Comparison of ENCODE assay signal across 9 cellular contexts in genomic region chr17:62869885-62870580, GRCh38.
DNase-seq lines count a peak whose midpoint lies in the region; ATAC-seq and TF ChIP-seq lines count a peak whose summit lies in the region.
"Had no signal": no experiment of that assay in that cellular context is flagged by ENCODE, and none has a peak within 500 bp of the region (broad histone marks: within the 10 kb centered on the region; RNA-seq: fewer than 3 reads in every experiment).

No MANE protein-coding gene starts in this region.

- peak overlapping the region; percentile 97 for H3K27ac Mint-ChIP-seq in glutamatergic neuron (ENCODE audit: unreplicated experiment)
- no peak overlapping the region for H3K27ac Mint-ChIP-seq in activated naive CD8-positive, alpha-beta T cell treated with anti-CD3 and anti-CD28 coated beads, Interleukin-2, amount 50 U/mL, for 24 hours

- peak; percentile 13 for DNase-seq in A172 (ENCODE audit: low spot score)
- peak; percentile 67 for DNase-seq in HFF-Myc (ENCODE audit: extremely low read depth, low read depth)
- DNase-seq in SK-N-DZ (ENCODE audit: low spot score) = peak; percentile 66
- DNase-seq in glutamatergic neuron = peak; percentile 40
- DNase-seq in activated naive CD8-positive, alpha-beta T cell treated with anti-CD3 and anti-CD28 coated beads, Interleukin-2, amount 50 U/mL, for 24 hours = no peak

- TF ChIP-seq CTCF in HFF-Myc (IDR thresholded peaks at IDR 0.05; ENCODE audit: low read depth, low read length, missing control alignments) (no peak), glutamatergic neuron (IDR thresholded peaks at IDR 0.05; ENCODE audit: partially characterized antibody, unreplicated experiment) (no peak)

- H3K4me3 Mint-ChIP-seq in glutamatergic neuron (ENCODE audit: unreplicated experiment) = peak overlapping the region; percentile 87
- H3K4me3 Mint-ChIP-seq in activated naive CD8-positive, alpha-beta T cell treated with anti-CD3 and anti-CD28 coated beads, Interleukin-2, amount 50 U/mL, for 24 hours = no peak overlapping the region

- H3K27me3 Mint-ChIP-seq in glutamatergic neuron (ENCODE audit: unreplicated experiment) = peaks cover 3% of the 10 kb centered on the region
- H3K27me3 Mint-ChIP-seq in activated naive CD8-positive, alpha-beta T cell treated with anti-CD3 and anti-CD28 coated beads, Interleukin-2, amount 50 U/mL, for 24 hours = peaks cover 10% of the 10 kb centered on the region

- no peaks in the 10 kb centered on the region for H3K36me3 Mint-ChIP-seq in glutamatergic neuron (ENCODE audit: unreplicated experiment)
- no peaks in the 10 kb centered on the region for H3K36me3 Mint-ChIP-seq in activated naive CD8-positive, alpha-beta T cell treated with anti-CD3 and anti-CD28 coated beads, Interleukin-2, amount 50 U/mL, for 24 hours (ENCODE audit: low read depth)

- no peak for ATAC-seq in GM18858 (IDR thresholded peaks at IDR 0.05; ENCODE audit: unreplicated experiment)
- no peak for ATAC-seq in HG02973 (IDR thresholded peaks at IDR 0.05; ENCODE audit: unreplicated experiment)
- no peak for ATAC-seq in activated CD4-positive, CD25-positive, alpha-beta regulatory T cell treated with anti-CD3 and anti-CD28 coated beads, Interleukin-2, amount 50 U/mL, for 24 hours
- ATAC-seq in activated naive CD8-positive, alpha-beta T cell treated with anti-CD3 and anti-CD28 coated beads, Interleukin-2, amount 50 U/mL, for 24 hours = no peak

- peaks cover 31% of the 10 kb centered on the region for H3K4me1 Mint-ChIP-seq in glutamatergic neuron (ENCODE audit: low read depth, unreplicated experiment)
- no peaks in the 10 kb centered on the region for H3K4me1 Mint-ChIP-seq in activated naive CD8-positive, alpha-beta T cell treated with anti-CD3 and anti-CD28 coated beads, Interleukin-2, amount 50 U/mL, for 24 hours

- H3K9me3 Mint-ChIP-seq in glutamatergic neuron (ENCODE audit: unreplicated experiment) = peaks cover 5% of the 10 kb centered on the region
- no peaks in the 10 kb centered on the region for H3K9me3 Mint-ChIP-seq in activated naive CD8-positive, alpha-beta T cell treated with anti-CD3 and anti-CD28 coated beads, Interleukin-2, amount 50 U/mL, for 24 hours

- no peak overlapping the region for H3K4me3 ChIP-seq in HFF-Myc (replicated peaks; ENCODE audit: low read depth, low read length)
- H3K4me3 ChIP-seq: BLaER1 treated with 17β-estradiol and CSF1 and Interleukin-3, amounts not matched to agents 10 nM and 100 nM had no signal
